ENCODE assay signal across 8 cellular contexts in genomic region chr20:51525241-51526104, GRCh38. TPM values are rescaled to one million over a fixed set of nuclear protein-coding genes. Genes with fewer than 3 reads are reported as not detected.
DNase-seq lines count a peak whose midpoint lies in the region; ATAC-seq and TF ChIP-seq lines count a peak whose summit lies in the region.

No MANE protein-coding gene starts in this region.

- peak overlapping the region; percentile 56 for H3K4me2 ChIP-seq in OCI-LY1 (ENCODE audit: low read length)
- H3K4me2 ChIP-seq in neural progenitor cell, result no peak overlapping the region

- peaks cover 23% of the 10 kb centered on the region for H3K36me3 ChIP-seq in OCI-LY1 (ENCODE audit: insufficient read depth, low read length)
- no peaks in the 10 kb centered on the region for H3K36me3 ChIP-seq in neural progenitor cell

- ATAC-seq in HG03108 (IDR thresholded peaks at IDR 0.05; ENCODE audit: unreplicated experiment) (no peak), GM19455 (IDR thresholded peaks at IDR 0.05; ENCODE audit: unreplicated experiment) (no peak), HG02623 (IDR thresholded peaks at IDR 0.05; ENCODE audit: unreplicated experiment) (no peak)

- peaks cover 42% of the 10 kb centered on the region for H3K36me3 Mint-ChIP-seq in activated naive CD8-positive, alpha-beta T cell treated with anti-CD3 and anti-CD28 coated beads for 36 hours
- no peaks in the 10 kb centered on the region for H3K36me3 Mint-ChIP-seq in neural progenitor cell

- H3K9ac ChIP-seq in OCI-LY1 (ENCODE audit: low read length) (peak overlapping the region; percentile 49), neural progenitor cell (no peak overlapping the region)

- peaks cover 90% of the 10 kb centered on the region for H3K4me1 ChIP-seq in OCI-LY1 (ENCODE audit: insufficient read depth, low read length, severe bottlenecking)
- no peaks in the 10 kb centered on the region for H3K4me1 ChIP-seq in neural progenitor cell

- no peaks in the 10 kb centered on the region for H3K9me3 Mint-ChIP-seq in activated naive CD8-positive, alpha-beta T cell treated with anti-CD3 and anti-CD28 coated beads for 36 hours
- H3K9me3 Mint-ChIP-seq in neural progenitor cell, result peaks cover 4% of the 10 kb centered on the region

- H3K9me2 ChIP-seq in OCI-LY1 (ENCODE audit: low read depth, low read length), result no peaks in the 10 kb centered on the region

- H3F3A ChIP-seq in OCI-LY1 (ENCODE audit: insufficient read depth, low read length), result no peaks in the 10 kb centered on the region
- H3F3A ChIP-seq in neural progenitor cell (ENCODE audit: low read depth), result no peaks in the 10 kb centered on the region

- H3K4me3 ChIP-seq in GM12865 (ENCODE audit: low read depth, low read length) (peak overlapping the region; percentile 2), OCI-LY1 (ENCODE audit: low read depth, low read length, poor library complexity, severe bottlenecking) (peak overlapping the region; percentile 26), neural progenitor cell (no peak overlapping the region)

- H4K20me1 ChIP-seq in OCI-LY1 (ENCODE audit: insufficient read depth, low read length), result no peaks in the 10 kb centered on the region
- no peaks in the 10 kb centered on the region for H4K20me1 ChIP-seq in neural progenitor cell (ENCODE audit: low read depth)

- peaks cover 9% of the 10 kb centered on the region for H3K79me2 ChIP-seq in OCI-LY1 (ENCODE audit: insufficient read depth, low read length)
- H3K79me2 ChIP-seq in neural progenitor cell (ENCODE audit: low read depth), result no peaks in the 10 kb centered on the region

- H2AFZ ChIP-seq in OCI-LY1 (ENCODE audit: low read length) (no peak overlapping the region), neural progenitor cell (replicated peaks) (peak overlapping the region; percentile 77)

- peak overlapping the region; percentile 91 for H3K27ac Mint-ChIP-seq in activated naive CD8-positive, alpha-beta T cell treated with anti-CD3 and anti-CD28 coated beads for 36 hours
- peak overlapping the region; percentile 35 for H3K27ac Mint-ChIP-seq in neural progenitor cell

- DNase-seq in GM12865 (ENCODE audit: low read depth) (peak; percentile 64), neural progenitor cell (ENCODE audit: low spot score) (no peak), NCI-H1092 (lab: John Stamatoyannopoulos, UW) (no peak)
- peak; percentile 54 for DNase-seq in activated naive CD8-positive, alpha-beta T cell treated with anti-CD3 and anti-CD28 coated beads for 36 hours

- no peaks in the 10 kb centered on the region for H3K9me3 ChIP-seq in OCI-LY1 (ENCODE audit: low read length)
- H3K9me3 ChIP-seq in neural progenitor cell (ENCODE audit: low read depth), result no peaks in the 10 kb centered on the region

- peaks cover 68% of the 10 kb centered on the region for H3K4me1 Mint-ChIP-seq in activated naive CD8-positive, alpha-beta T cell treated with anti-CD3 and anti-CD28 coated beads for 36 hours
- H3K4me1 Mint-ChIP-seq in neural progenitor cell, result peaks cover 34% of the 10 kb centered on the region

- H3K27me3 ChIP-seq in OCI-LY1 (ENCODE audit: insufficient read depth, low read length), result no peaks in the 10 kb centered on the region
- no peaks in the 10 kb centered on the region for H3K27me3 ChIP-seq in neural progenitor cell

- TF ChIP-seq CTCF in GM12865 (IDR thresholded peaks at IDR 0.05; ENCODE audit: insufficient read depth, low read depth, low read length, missing control alignments) (no peak), OCI-LY1 (IDR thresholded peaks at IDR 0.05; ENCODE audit: low read length) (no peak), neural progenitor cell (IDR thresholded peaks at IDR 0.05) (no peak)

- H3K27ac ChIP-seq in OCI-LY1 (ENCODE audit: low read depth, low read length, poor library complexity, severe bottlenecking) (peak overlapping the region; percentile 93), neural progenitor cell (no peak overlapping the region)

- H3K27me3 Mint-ChIP-seq in activated naive CD8-positive, alpha-beta T cell treated with anti-CD3 and anti-CD28 coated beads for 36 hours, result no peaks in the 10 kb centered on the region
- H3K27me3 Mint-ChIP-seq in neural progenitor cell (ENCODE audit: insufficient read depth, low read depth), result peaks cover 6% of the 10 kb centered on the region

- peak overlapping the region; percentile 74 for H3K4me3 Mint-ChIP-seq in activated naive CD8-positive, alpha-beta T cell treated with anti-CD3 and anti-CD28 coated beads for 36 hours
- no peak overlapping the region for H3K4me3 Mint-ChIP-seq in neural progenitor cell

RNA-seq across cellular contexts. Expression of gene NFATC2, which starts 17.0 kb away (rescaled TPM):
- total RNA-seq in activated naive CD8-positive, alpha-beta T cell treated with anti-CD3 and anti-CD28 coated beads for 36 hours, result 10 to 100 TPM; 31.0 to 31.7 TPM
- total RNA-seq in neural progenitor cell (ENCODE audit: low replicate concordance), result 0.19 and 0.25 TPM in 2 replicates

Comparison
In these comparisons a context has a peak if more than half of its experiments do, and no peak if none do; other contexts are left out.
1. DNase-seq: peak in GM12865 (single experiment) and activated naive CD8-positive, alpha-beta T cell treated with anti-CD3 and anti-CD28 coated beads for 36 hours (single experiment); none in neural progenitor cell (single experiment) and NCI-H1092 (single experiment).
2. RNA of gene NFATC2, which starts 17.0 kb away (total RNA-seq): 31.0 to 31.7 TPM in activated naive CD8-positive, alpha-beta T cell treated with anti-CD3 and anti-CD28 coated beads for 36 hours; 0.19 to 0.25 TPM in neural progenitor cell; every median in the first group is over 10 times any median in the second.